8 cellular contexts compared by ENCODE assay signal in the genomic region with DNA sequence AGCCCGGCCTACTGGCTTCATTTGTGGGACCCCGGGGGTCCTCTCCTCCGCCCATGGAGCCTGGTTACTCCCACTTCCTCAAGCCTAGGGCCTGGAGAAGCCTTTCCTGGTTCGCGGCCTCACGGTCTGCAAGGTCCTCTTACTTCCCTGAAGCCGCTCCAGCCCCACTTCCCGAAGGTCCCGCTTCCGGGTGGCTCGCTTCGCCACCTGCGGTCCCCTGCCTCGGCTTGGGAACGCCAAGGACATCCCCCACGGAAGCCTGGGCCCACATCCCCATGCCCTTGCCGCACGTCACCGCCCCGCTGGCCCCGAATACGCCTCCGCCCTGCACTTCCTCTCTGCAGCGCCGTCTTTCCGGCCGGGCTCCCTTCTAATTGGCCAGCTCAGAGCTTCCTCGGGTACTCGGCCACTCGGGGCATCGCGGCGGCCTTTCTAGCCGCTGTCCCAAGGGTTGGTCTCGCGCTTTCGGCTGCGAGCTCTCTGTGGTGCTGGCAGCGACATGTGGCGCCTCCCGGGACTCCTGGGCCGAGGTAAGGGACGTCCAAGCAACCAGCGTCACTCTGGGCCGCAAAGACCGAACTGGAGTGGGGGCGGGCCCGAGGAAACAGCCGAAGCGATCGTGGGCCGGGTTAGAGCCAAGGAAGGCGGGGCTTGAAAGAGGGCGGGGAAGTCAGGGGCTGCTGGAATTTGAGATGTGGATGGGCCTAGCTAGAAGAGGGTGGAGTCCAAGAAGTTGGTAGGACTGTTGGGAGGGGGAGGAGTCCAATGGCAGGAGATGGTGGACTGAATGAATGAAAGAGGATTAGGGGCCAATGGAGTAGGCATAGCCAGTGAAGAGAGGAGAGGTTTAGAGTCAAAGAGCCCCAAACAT. TPM values are rescaled to one million over a fixed set of nuclear protein-coding genes. Genes with fewer than 3 reads are reported as not detected.
DNase-seq lines count a peak whose midpoint lies in the region; ATAC-seq and TF ChIP-seq lines count a peak whose summit lies in the region.

A gene with protein sequence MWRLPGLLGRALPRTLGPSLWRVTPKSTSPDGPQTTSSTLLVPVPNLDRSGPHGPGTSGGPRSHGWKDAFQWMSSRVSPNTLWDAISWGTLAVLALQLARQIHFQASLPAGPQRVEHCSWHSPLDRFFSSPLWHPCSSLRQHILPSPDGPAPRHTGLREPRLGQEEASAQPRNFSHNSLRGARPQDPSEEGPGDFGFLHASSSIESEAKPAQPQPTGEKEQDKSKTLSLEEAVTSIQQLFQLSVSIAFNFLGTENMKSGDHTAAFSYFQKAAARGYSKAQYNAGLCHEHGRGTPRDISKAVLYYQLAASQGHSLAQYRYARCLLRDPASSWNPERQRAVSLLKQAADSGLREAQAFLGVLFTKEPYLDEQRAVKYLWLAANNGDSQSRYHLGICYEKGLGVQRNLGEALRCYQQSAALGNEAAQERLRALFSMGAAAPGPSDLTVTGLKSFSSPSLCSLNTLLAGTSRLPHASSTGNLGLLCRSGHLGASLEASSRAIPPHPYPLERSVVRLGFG (plus strand): TSS at position 429 of the 871 bp plus-strand sequence. CDS start 71 bp downstream, at position 500.

- H3K4me3 ChIP-seq in liver (ENCODE audit: low read depth in 1 of 3, low read length in 3 of 3), result peak within 1 kb of the TSS; percentile 59 to 87 (median 81)

- H3K27me3 ChIP-seq in liver (ENCODE audit: control insufficient read depth in 4 of 4, insufficient read depth in 4 of 4, low read length in 3 of 4), result no peaks in the 10 kb centered on the region

- H3K27ac ChIP-seq in liver (ENCODE audit: low read depth in 1 of 2, low read length in 2 of 2), result peak within 1 kb of the TSS; percentile 79 to 93

- H3K9ac ChIP-seq in liver (ENCODE audit: low read depth in 1 of 2, low read length in 2 of 2), result peak within 1 kb of the TSS; percentile 79 to 93

- H3K36me3 ChIP-seq in liver (ENCODE audit: control insufficient read depth in 4 of 4, insufficient read depth in 3 of 4, low read depth in 1 of 4, low read length in 3 of 4), result peaks cover 5 to 28% (median 14%) of the 10 kb centered on the region in 4 donors

- TF ChIP-seq RAD21 in liver (IDR thresholded peaks at IDR 0.05), result peak in 1 of 2 donors; percentile 44

- WGBS in liver, result under 1% methylated on average over 54 of the region's 54 CpGs

- no peak for TF ChIP-seq CTCF in liver (IDR thresholded peaks at IDR 0.05; ENCODE audit: low read depth, low read length, missing input control)

- ATAC-seq in GM19328 (IDR thresholded peaks at IDR 0.05; ENCODE audit: unreplicated experiment), result peak; percentile 97
- peak; percentile 98 for ATAC-seq in HG03520 (IDR thresholded peaks at IDR 0.05; ENCODE audit: unreplicated experiment)

- H3K9me3 ChIP-seq in liver (ENCODE audit: control insufficient read depth in 4 of 4, low read length in 3 of 4), result no peaks in the 10 kb centered on the region

- H3K4me1 ChIP-seq in liver (ENCODE audit: control insufficient read depth in 4 of 4, insufficient read depth in 4 of 4, low read length in 3 of 4), result peaks cover 8 to 34% (median 16%) of the 10 kb centered on the region in 4 donors

- DNase-seq in C1 segment of cervical spinal cord (lab: John Stamatoyannopoulos, UW), result peak; percentile 90 to 98 (median 96)
- DNase-seq in NCI-H82 (lab: John Stamatoyannopoulos, UW), result peak; percentile 97
- DNase-seq in activated CD4-positive, alpha-beta T cell treated with anti-CD3 and anti-CD28 coated beads, Interleukin-2, amount 50 U/mL, for 48 hours, result peak; percentile 96 to 97
- peak; percentile 78 to 92 for DNase-seq in dermis microvascular lymphatic vessel endothelial cell (ENCODE audit: low read depth in 2 of 2)
- DNase-seq in stimulated activated CD4-positive, alpha-beta T cell treated with anti-CD3 and anti-CD28 coated beads, Interleukin-4, amount 100 ng/mL, for 24 hours, result peak; percentile 92

TF ChIP-seq in liver, 16 proteins besides CTCF, POLR2A, EP300 and RAD21:
- TF ChIP-seq FOXA1 (IDR thresholded peaks at IDR 0.05) (no peak), TAF1 (conservative IDR thresholded peaks at IDR 0.05) (peak; percentile 78), EGR1 (IDR thresholded peaks at IDR 0.05; ENCODE audit: low read depth in 2 of 2) (peak; percentile 67 to 83), NR2F2 (IDR thresholded peaks at IDR 0.05) (peak; percentile 85), HNF4A (conservative IDR thresholded peaks at IDR 0.05) (peak; percentile 41 to 68), HNF4G (IDR thresholded peaks at IDR 0.05) (peak; percentile 43), GABPA (IDR thresholded peaks at IDR 0.05 in 1 of 2, conservative IDR thresholded peaks at IDR 0.05 in 1 of 2) (peak; percentile 79 to 94), YY1 (IDR thresholded peaks at IDR 0.05) (peak; percentile 88), FOXA2 (IDR thresholded peaks at IDR 0.05) (no peak), SP1 (IDR thresholded peaks at IDR 0.05) (peak; percentile 82), JUND (IDR thresholded peaks at IDR 0.05) (peak in 1 of 2 donors; percentile 50), RXRA (IDR thresholded peaks at IDR 0.05) (peak; percentile 54 to 69)
- TF ChIP-seq, protein P1, sequence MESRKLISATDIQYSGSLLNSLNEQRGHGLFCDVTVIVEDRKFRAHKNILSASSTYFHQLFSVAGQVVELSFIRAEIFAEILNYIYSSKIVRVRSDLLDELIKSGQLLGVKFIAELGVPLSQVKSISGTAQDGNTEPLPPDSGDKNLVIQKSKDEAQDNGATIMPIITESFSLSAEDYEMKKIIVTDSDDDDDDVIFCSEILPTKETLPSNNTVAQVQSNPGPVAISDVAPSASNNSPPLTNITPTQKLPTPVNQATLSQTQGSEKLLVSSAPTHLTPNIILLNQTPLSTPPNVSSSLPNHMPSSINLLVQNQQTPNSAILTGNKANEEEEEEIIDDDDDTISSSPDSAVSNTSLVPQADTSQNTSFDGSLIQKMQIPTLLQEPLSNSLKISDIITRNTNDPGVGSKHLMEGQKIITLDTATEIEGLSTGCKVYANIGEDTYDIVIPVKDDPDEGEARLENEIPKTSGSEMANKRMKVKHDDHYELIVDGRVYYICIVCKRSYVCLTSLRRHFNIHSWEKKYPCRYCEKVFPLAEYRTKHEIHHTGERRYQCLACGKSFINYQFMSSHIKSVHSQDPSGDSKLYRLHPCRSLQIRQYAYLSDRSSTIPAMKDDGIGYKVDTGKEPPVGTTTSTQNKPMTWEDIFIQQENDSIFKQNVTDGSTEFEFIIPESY (IDR thresholded peaks at IDR 0.05), result peak; percentile 59
- TF ChIP-seq, protein P2, sequence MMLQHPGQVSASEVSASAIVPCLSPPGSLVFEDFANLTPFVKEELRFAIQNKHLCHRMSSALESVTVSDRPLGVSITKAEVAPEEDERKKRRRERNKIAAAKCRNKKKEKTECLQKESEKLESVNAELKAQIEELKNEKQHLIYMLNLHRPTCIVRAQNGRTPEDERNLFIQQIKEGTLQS (IDR thresholded peaks at IDR 0.05), result peak; percentile 18
- TF ChIP-seq, protein P3, sequence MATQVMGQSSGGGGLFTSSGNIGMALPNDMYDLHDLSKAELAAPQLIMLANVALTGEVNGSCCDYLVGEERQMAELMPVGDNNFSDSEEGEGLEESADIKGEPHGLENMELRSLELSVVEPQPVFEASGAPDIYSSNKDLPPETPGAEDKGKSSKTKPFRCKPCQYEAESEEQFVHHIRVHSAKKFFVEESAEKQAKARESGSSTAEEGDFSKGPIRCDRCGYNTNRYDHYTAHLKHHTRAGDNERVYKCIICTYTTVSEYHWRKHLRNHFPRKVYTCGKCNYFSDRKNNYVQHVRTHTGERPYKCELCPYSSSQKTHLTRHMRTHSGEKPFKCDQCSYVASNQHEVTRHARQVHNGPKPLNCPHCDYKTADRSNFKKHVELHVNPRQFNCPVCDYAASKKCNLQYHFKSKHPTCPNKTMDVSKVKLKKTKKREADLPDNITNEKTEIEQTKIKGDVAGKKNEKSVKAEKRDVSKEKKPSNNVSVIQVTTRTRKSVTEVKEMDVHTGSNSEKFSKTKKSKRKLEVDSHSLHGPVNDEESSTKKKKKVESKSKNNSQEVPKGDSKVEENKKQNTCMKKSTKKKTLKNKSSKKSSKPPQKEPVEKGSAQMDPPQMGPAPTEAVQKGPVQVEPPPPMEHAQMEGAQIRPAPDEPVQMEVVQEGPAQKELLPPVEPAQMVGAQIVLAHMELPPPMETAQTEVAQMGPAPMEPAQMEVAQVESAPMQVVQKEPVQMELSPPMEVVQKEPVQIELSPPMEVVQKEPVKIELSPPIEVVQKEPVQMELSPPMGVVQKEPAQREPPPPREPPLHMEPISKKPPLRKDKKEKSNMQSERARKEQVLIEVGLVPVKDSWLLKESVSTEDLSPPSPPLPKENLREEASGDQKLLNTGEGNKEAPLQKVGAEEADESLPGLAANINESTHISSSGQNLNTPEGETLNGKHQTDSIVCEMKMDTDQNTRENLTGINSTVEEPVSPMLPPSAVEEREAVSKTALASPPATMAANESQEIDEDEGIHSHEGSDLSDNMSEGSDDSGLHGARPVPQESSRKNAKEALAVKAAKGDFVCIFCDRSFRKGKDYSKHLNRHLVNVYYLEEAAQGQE (IDR thresholded peaks at IDR 0.05), result peak; percentile 82
- TF ChIP-seq, protein P4, sequence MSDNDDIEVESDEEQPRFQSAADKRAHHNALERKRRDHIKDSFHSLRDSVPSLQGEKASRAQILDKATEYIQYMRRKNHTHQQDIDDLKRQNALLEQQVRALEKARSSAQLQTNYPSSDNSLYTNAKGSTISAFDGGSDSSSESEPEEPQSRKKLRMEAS (IDR thresholded peaks at IDR 0.05), result peak; percentile 83

RNA-seq across cellular contexts. Expression of the gene that starts here (rescaled TPM):
- total RNA-seq in dermis microvascular lymphatic vessel endothelial cell, result 43.4 and 78.1 TPM in 2 replicates
- total RNA-seq in liver, result 10 to 100 TPM; 33.6 to 49.0 TPM
- polyA plus RNA-seq in liver, result 10 to 100 TPM; 23.2 to 47.1 TPM

Comparison
In these comparisons a context has a peak if more than half of its experiments do, and no peak if none do; other contexts are left out.
1. Peak in every context shown above with its lines: DNase-seq, ATAC-seq, H3K4me3 ChIP-seq and H3K27ac ChIP-seq.